In genomic region chr1:24609949-24610517, GRCh38 we compare ENCODE assay signal across 24 cellular contexts. TPM values are rescaled to one million over a fixed set of nuclear protein-coding genes. Genes with fewer than 3 reads are reported as not detected.
"Had no signal": no experiment of that assay in that cellular context is flagged by ENCODE, and none has a peak within 500 bp of the region (broad histone marks: within the 10 kb centered on the region; RNA-seq: fewer than 3 reads in every experiment).

No MANE protein-coding gene starts in this region.

- H3K4me1 ChIP-seq: adrenal gland, foreskin keratinocyte, testis, upper lobe of right lung had no signal

- H3K27ac ChIP-seq: adrenal gland, foreskin keratinocyte, ovary, testis, upper lobe of right lung had no signal

- ATAC-seq: activated naive CD4-positive, alpha-beta T cell treated with anti-CD3 and anti-CD28 coated beads, Interleukin-2, amount 50 U/mL, for 72 hours; foreskin keratinocyte; naive thymus-derived CD4-positive, alpha-beta T cell; sciatic nerve; stimulated activated memory B cell treated with anti-CD40 and anti-IgM and Interleukin-4, amounts not matched to agents 10 μg/mL and 1 μg/mL and 100 μg/mL, for 72 hours; upper lobe of right lung had no signal

- H3K4me1 Mint-ChIP-seq: naive thymus-derived CD4-positive, alpha-beta T cell; stimulated activated memory B cell treated with anti-CD40 and anti-IgM and Interleukin-4, amounts not matched to agents 10 μg/mL and 1 μg/mL and 100 μg/mL, for 72 hours had no signal

- H3K9me3 ChIP-seq: adrenal gland, ovary, testis, upper lobe of right lung had no signal

- H3K27me3 Mint-ChIP-seq: stimulated activated memory B cell treated with anti-CD40 and anti-IgM and Interleukin-4, amounts not matched to agents 10 μg/mL and 1 μg/mL and 100 μg/mL, for 72 hours had no signal

- H3K36me3 ChIP-seq: adrenal gland, ovary, upper lobe of right lung had no signal

- H3K4me3 Mint-ChIP-seq: activated T-helper 1 cell treated with anti-CD3 and anti-CD28 coated beads, Interleukin-12 subunit alpha, Interleukin-12 subunit beta, Interleukin-2, Interleukin-4 antibody, amounts not matched to agents 30 ng/mL and 10 ng/mL and 1 ng/mL, durations not matched to agents 14 hours and 24 hours and 36 hours; naive thymus-derived CD4-positive, alpha-beta T cell; stimulated activated memory B cell treated with anti-CD40 and anti-IgM and Interleukin-4, amounts not matched to agents 10 μg/mL and 1 μg/mL and 100 μg/mL, for 72 hours had no signal

- H3K36me3 Mint-ChIP-seq: activated naive CD4-positive, alpha-beta T cell treated with anti-CD3 and anti-CD28 coated beads, Interleukin-2, amount 50 U/mL, for 72 hours; naive thymus-derived CD4-positive, alpha-beta T cell; stimulated activated memory B cell treated with anti-CD40 and anti-IgM and Interleukin-4, amounts not matched to agents 10 μg/mL and 1 μg/mL and 100 μg/mL, for 72 hours had no signal

- DNase-seq: activated CD4-positive, alpha-beta T cell treated with anti-CD3 and anti-CD28 coated beads, Interleukin-2, amount 50 U/mL, for 4 hours; activated gamma-delta T cell treated with Interleukin-2 at 50 U/mL for 16 hours; activated T-cell treated with anti-CD3 and anti-CD28 coated beads for 4 hours; adrenal gland; dermis blood vessel endothelial cell; effector memory CD4-positive, alpha-beta T cell; foreskin keratinocyte; glutamatergic neuron; hippocampal formation; naive thymus-derived CD4-positive, alpha-beta T cell; ovary; stimulated activated CD4-positive, alpha-beta T cell treated with anti-CD3 and anti-CD28 coated beads, Interleukin-4, amount 100 ng/mL, for 24 hours; SW 1271; testis; upper lobe of right lung had no signal

- H3K9me3 Mint-ChIP-seq: activated naive CD4-positive, alpha-beta T cell treated with anti-CD3 and anti-CD28 coated beads, Interleukin-2, amount 50 U/mL, for 72 hours; activated T-helper 1 cell treated with anti-CD3 and anti-CD28 coated beads, Interleukin-12 subunit alpha, Interleukin-12 subunit beta, Interleukin-2, Interleukin-4 antibody, amounts not matched to agents 30 ng/mL and 10 ng/mL and 1 ng/mL, durations not matched to agents 14 hours and 24 hours and 36 hours; naive thymus-derived CD4-positive, alpha-beta T cell; stimulated activated memory B cell treated with anti-CD40 and anti-IgM and Interleukin-4, amounts not matched to agents 10 μg/mL and 1 μg/mL and 100 μg/mL, for 72 hours had no signal

- H3K4me3 ChIP-seq: adrenal gland, ovary, testis, upper lobe of right lung had no signal

- H3K27me3 ChIP-seq: ovary, testis, upper lobe of right lung had no signal

- H3K27ac Mint-ChIP-seq: activated naive CD4-positive, alpha-beta T cell treated with anti-CD3 and anti-CD28 coated beads, Interleukin-2, amount 50 U/mL, for 72 hours; activated T-helper 1 cell treated with anti-CD3 and anti-CD28 coated beads, Interleukin-12 subunit alpha, Interleukin-12 subunit beta, Interleukin-2, Interleukin-4 antibody, amounts not matched to agents 30 ng/mL and 10 ng/mL and 1 ng/mL, durations not matched to agents 14 hours and 24 hours and 36 hours; naive thymus-derived CD4-positive, alpha-beta T cell; stimulated activated memory B cell treated with anti-CD40 and anti-IgM and Interleukin-4, amounts not matched to agents 10 μg/mL and 1 μg/mL and 100 μg/mL, for 72 hours had no signal

RNA-seq across cellular contexts. Expression of gene NCMAP, which starts 54.1 kb away (rescaled TPM):
- total RNA-seq: activated T-helper 1 cell treated with anti-CD3 and anti-CD28 coated beads, Interleukin-12 subunit alpha, Interleukin-12 subunit beta, Interleukin-2, Interleukin-4 antibody, amounts not matched to agents 30 ng/mL and 10 ng/mL and 1 ng/mL, durations not matched to agents 14 hours and 24 hours and 36 hours; astrocyte; cardiac septum; dermis blood vessel endothelial cell; fibroblast of lung; pulmonary artery endothelial cell; T-helper 2 cell treated with Interferon-gamma antibody and Interleukin-4, amounts not matched to agents 100 ng/mL and 5 ng/mL, for 36 hours had no signal
- polyA plus RNA-seq: fibroblast of lung had no signal
